In the genomic region with DNA sequence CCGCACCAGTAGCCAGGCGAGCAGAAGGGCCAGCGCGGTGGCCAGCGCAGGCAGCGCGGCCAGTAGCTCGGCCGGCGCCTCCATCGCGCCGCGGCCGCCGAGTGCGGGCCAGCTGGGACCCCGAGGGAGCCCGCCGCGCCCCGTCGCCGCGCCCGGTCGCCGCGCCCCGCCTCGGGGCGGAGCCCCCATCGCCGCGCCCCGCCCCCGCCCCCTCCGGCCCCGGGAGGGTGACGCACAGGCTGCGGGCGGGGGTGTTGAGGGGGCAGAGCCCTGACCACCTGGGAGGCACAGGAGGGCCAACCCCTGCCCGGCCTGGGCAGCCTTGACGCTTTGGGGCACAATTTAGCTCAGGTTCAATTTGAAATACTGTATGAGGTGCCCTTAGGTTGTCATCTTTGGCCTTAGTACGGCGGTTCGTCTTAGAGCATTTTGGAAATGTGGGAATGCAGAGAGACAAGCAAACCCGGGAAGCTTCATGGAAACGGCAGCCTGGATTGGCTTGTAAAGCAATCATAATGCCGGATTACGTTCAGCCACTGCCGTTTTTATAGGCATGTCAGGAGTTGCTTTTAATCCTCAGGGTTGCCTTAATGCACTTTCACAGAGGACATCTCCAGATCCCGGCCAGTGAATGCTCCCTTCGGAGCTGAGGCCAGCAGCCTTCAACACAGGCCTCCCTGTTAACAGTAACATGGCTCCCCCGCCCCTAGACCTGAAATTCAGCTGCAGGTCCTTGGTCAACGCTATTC, we compare ENCODE assay signal across 8 cellular contexts. TPM values are rescaled to one million over a fixed set of nuclear protein-coding genes. Genes with fewer than 3 reads are reported as not detected.
DNase-seq lines count a peak whose midpoint lies in the region; ATAC-seq and TF ChIP-seq lines count a peak whose summit lies in the region.

A gene with protein sequence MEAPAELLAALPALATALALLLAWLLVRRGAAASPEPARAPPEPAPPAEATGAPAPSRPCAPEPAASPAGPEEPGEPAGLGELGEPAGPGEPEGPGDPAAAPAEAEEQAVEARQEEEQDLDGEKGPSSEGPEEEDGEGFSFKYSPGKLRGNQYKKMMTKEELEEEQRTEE (minus strand): TSS at position 103 of the 749 bp plus-strand sequence. CDS start 19 bp downstream, at position 84.

- TF ChIP-seq CTCF in BJ (IDR thresholded peaks at IDR 0.05; ENCODE audit: insufficient read depth, low read depth, low read length) (no peak), upper lobe of right lung (IDR thresholded peaks at IDR 0.05) (no peak)

- H3K27ac ChIP-seq in upper lobe of right lung: peak within 1 kb of the TSS; percentile 84

- H3K27me3 ChIP-seq in BJ (ENCODE audit: control insufficient read depth, insufficient read depth, low read length) (no peaks in the 10 kb centered on the region), upper lobe of right lung (no peaks in the 10 kb centered on the region)

- peak; percentile 60 for ATAC-seq in HG02759 (IDR thresholded peaks at IDR 0.05; ENCODE audit: unreplicated experiment)
- ATAC-seq in activated naive CD8-positive, alpha-beta T cell treated with anti-CD3 and anti-CD28 coated beads, Interleukin-2, amount 50 U/mL, for 24 hours: peak; percentile 62
- peak; percentile 86 for ATAC-seq in upper lobe of right lung
- ATAC-seq in HG03095 (IDR thresholded peaks at IDR 0.05; ENCODE audit: unreplicated experiment): no peak

- H3K36me3 ChIP-seq in BJ (ENCODE audit: control insufficient read depth, insufficient read depth, low read length) (peaks cover 11% of the 10 kb centered on the region), upper lobe of right lung (peaks cover 31% of the 10 kb centered on the region)

- peaks cover 21% of the 10 kb centered on the region for H3K36me3 Mint-ChIP-seq in activated naive CD8-positive, alpha-beta T cell treated with anti-CD3 and anti-CD28 coated beads, Interleukin-2, amount 50 U/mL, for 24 hours (ENCODE audit: low read depth)

- H3K27me3 Mint-ChIP-seq in activated naive CD8-positive, alpha-beta T cell treated with anti-CD3 and anti-CD28 coated beads, Interleukin-2, amount 50 U/mL, for 24 hours: no peaks in the 10 kb centered on the region

- POLR2A ChIA-PET in BJ (lab: Charles Lee): no interaction called here

- H3K9me3 Mint-ChIP-seq in activated naive CD8-positive, alpha-beta T cell treated with anti-CD3 and anti-CD28 coated beads, Interleukin-2, amount 50 U/mL, for 24 hours: no peaks in the 10 kb centered on the region

- H3K4me3 Mint-ChIP-seq in activated naive CD8-positive, alpha-beta T cell treated with anti-CD3 and anti-CD28 coated beads, Interleukin-2, amount 50 U/mL, for 24 hours: peak within 1 kb of the TSS; percentile 70

- CTCF ChIA-PET in BJ (lab: Yijun Ruan, JAX): interaction anchor here (0.7 to 1.6 kb wide), 4 partner anchors 9 to 181 kb away, joined by 3 to 6 read pairs (median 3); no protein-coding TSS in a partner anchor

- peaks cover 46% of the 10 kb centered on the region for H3K4me1 ChIP-seq in upper lobe of right lung

- DNase-seq in BJ (ENCODE audit: low read depth): no peak
- peak; percentile 71 for DNase-seq in SK-MEL-5 (ENCODE audit: low read depth, low spot score)
- peak; percentile 76 for DNase-seq in activated naive CD8-positive, alpha-beta T cell treated with anti-CD3 and anti-CD28 coated beads, Interleukin-2, amount 50 U/mL, for 24 hours
- peak in 39 of 42 donors; percentile 49 to 89 (median 77) for DNase-seq in head of caudate nucleus
- DNase-seq in occipital lobe (lab: John Stamatoyannopoulos, UW): peak; percentile 50
- DNase-seq in upper lobe of right lung: peak; percentile 87

- in situ Hi-C loops in SK-MEL-5 (cut with HindIII; ENCODE audit: low pct_unique_long_range_greater_than_20kb, low sequenced_read_pairs): loop anchor here (10.0 kb wide), 1 partner anchor 136 kb away; no protein-coding TSS in a partner anchor

- H3K9me3 ChIP-seq in upper lobe of right lung: no peaks in the 10 kb centered on the region

- intact Hi-C loops in head of caudate nucleus (cut with DNase I) (loop anchor here (2.0 kb wide), 1 partner anchor 16 kb away; the partner anchor contains the start of genes JMJD6 and METTL23), upper lobe of right lung (cut with DNase I) (no loop called here)

- peaks cover 50% of the 10 kb centered on the region for H3K4me1 Mint-ChIP-seq in activated naive CD8-positive, alpha-beta T cell treated with anti-CD3 and anti-CD28 coated beads, Interleukin-2, amount 50 U/mL, for 24 hours

- H3K4me3 ChIP-seq in BJ (ENCODE audit: low read depth, low read length) (peak within 1 kb of the TSS; percentile 84), upper lobe of right lung (peak within 1 kb of the TSS; percentile 75)

- peak within 1 kb of the TSS; percentile 46 for H3K27ac Mint-ChIP-seq in activated naive CD8-positive, alpha-beta T cell treated with anti-CD3 and anti-CD28 coated beads, Interleukin-2, amount 50 U/mL, for 24 hours

RNA-seq across cellular contexts. Expression of the gene that starts here (rescaled TPM):
- 298 and 300 TPM in 2 replicates for polyA plus RNA-seq in BJ (2011; rRNA removed)
- polyA minus RNA-seq in BJ (2011; rRNA and poly(A)+ RNA removed): 56.2 and 75.9 TPM in 2 replicates
- 197 and 199 TPM in 2 replicates for total RNA-seq in SK-MEL-5 (2014; rRNA removed; shearing (Covaris generic))
- polyA plus RNA-seq in SK-MEL-5 (2015; cell fraction: cytosol; rRNA removed): 219 and 242 TPM in 2 replicates
- 39.9 and 48.4 TPM in 2 replicates for polyA plus RNA-seq in SK-MEL-5 (2015; cell fraction: nucleus; rRNA removed)
- total RNA-seq in occipital lobe: 34.6 TPM
- 159 TPM for total RNA-seq in upper lobe of right lung
